2 cellular contexts compared by ENCODE assay signal in the genomic region with DNA sequence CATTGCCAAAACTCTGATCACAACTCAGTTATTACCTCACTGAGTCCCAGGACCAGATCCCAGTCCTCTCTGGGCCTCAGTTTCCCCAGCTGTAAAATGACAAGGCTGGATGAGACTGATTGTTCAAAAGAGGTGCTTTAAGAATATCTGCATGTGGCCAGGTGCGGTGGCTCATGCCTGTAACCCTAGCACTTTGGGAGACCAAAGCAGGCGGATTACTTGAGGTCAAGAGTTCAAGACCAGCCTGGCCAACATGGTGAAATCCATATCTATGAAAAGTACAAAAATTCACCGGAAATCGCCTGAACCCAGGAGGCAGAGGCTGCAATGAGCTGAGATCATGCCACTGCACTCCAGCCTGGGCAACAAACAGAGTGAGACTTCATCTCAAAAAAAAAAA.
TF ChIP-seq lines count a peak whose summit lies in the region.

No MANE protein-coding gene starts in this region.

TF ChIP-seq in GM12878, 131 proteins besides CTCF, POLR2A, EP300 and RAD21:
- TF ChIP-seq FOXM1 (IDR thresholded peaks at IDR 0.05; ENCODE audit: low read depth, low read length) (0 out of 2 replicates have a peak, but pooled peaks have one; percentile 16), FOS (IDR thresholded peaks at IDR 0.05; ENCODE audit: borderline replicate concordance, extremely low read depth, insufficient read length) (no peak)

TF ChIP-seq in HepG2, 621 proteins besides CTCF, POLR2A, EP300 and RAD21:
- TF ChIP-seq, protein P1, sequence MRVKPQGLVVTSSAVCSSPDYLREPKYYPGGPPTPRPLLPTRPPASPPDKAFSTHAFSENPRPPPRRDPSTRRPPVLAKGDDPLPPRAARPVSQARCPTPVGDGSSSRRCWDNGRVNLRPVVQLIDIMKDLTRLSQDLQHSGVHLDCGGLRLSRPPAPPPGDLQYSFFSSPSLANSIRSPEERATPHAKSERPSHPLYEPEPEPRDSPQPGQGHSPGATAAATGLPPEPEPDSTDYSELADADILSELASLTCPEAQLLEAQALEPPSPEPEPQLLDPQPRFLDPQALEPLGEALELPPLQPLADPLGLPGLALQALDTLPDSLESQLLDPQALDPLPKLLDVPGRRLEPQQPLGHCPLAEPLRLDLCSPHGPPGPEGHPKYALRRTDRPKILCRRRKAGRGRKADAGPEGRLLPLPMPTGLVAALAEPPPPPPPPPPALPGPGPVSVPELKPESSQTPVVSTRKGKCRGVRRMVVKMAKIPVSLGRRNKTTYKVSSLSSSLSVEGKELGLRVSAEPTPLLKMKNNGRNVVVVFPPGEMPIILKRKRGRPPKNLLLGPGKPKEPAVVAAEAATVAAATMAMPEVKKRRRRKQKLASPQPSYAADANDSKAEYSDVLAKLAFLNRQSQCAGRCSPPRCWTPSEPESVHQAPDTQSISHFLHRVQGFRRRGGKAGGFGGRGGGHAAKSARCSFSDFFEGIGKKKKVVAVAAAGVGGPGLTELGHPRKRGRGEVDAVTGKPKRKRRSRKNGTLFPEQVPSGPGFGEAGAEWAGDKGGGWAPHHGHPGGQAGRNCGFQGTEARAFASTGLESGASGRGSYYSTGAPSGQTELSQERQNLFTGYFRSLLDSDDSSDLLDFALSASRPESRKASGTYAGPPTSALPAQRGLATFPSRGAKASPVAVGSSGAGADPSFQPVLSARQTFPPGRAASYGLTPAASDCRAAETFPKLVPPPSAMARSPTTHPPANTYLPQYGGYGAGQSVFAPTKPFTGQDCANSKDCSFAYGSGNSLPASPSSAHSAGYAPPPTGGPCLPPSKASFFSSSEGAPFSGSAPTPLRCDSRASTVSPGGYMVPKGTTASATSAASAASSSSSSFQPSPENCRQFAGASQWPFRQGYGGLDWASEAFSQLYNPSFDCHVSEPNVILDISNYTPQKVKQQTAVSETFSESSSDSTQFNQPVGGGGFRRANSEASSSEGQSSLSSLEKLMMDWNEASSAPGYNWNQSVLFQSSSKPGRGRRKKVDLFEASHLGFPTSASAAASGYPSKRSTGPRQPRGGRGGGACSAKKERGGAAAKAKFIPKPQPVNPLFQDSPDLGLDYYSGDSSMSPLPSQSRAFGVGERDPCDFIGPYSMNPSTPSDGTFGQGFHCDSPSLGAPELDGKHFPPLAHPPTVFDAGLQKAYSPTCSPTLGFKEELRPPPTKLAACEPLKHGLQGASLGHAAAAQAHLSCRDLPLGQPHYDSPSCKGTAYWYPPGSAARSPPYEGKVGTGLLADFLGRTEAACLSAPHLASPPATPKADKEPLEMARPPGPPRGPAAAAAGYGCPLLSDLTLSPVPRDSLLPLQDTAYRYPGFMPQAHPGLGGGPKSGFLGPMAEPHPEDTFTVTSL (CRISPR knock-in tag; IDR thresholded peaks at IDR 0.05; ENCODE audit: borderline replicate concordance): no peak
- no peak for TF ChIP-seq ZNF790 (CRISPR knock-in tag; IDR thresholded peaks at IDR 0.05; ENCODE audit: borderline replicate concordance)
- TF ChIP-seq ZZZ3 (CRISPR knock-in tag; IDR thresholded peaks at IDR 0.05; ENCODE audit: borderline replicate concordance): no peak
- TF ChIP-seq ELF1 (CRISPR knock-in tag; IDR thresholded peaks at IDR 0.05): no peak
- TF ChIP-seq, protein P2, sequence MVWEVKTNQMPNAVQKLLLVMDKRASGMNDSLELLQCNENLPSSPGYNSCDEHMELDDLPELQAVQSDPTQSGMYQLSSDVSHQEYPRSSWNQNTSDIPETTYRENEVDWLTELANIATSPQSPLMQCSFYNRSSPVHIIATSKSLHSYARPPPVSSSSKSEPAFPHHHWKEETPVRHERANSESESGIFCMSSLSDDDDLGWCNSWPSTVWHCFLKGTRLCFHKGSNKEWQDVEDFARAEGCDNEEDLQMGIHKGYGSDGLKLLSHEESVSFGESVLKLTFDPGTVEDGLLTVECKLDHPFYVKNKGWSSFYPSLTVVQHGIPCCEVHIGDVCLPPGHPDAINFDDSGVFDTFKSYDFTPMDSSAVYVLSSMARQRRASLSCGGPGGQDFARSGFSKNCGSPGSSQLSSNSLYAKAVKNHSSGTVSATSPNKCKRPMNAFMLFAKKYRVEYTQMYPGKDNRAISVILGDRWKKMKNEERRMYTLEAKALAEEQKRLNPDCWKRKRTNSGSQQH (CRISPR knock-in tag; IDR thresholded peaks at IDR 0.05; ENCODE audit: low read depth): no peak
- no peak for TF ChIP-seq ZKSCAN8 (CRISPR knock-in tag; IDR thresholded peaks at IDR 0.05; ENCODE audit: borderline replicate concordance)
- TF ChIP-seq MBD4 (IDR thresholded peaks at IDR 0.05; ENCODE audit: borderline replicate concordance, low read length): no peak
- TF ChIP-seq ATF2 (CRISPR knock-in tag; IDR thresholded peaks at IDR 0.05): no peak
- no peak for TF ChIP-seq TBL1XR1 (IDR thresholded peaks at IDR 0.05; ENCODE audit: borderline replicate concordance, low read length, partially characterized antibody)
- no peak for TF ChIP-seq NR2F1 (CRISPR knock-in tag; IDR thresholded peaks at IDR 0.05)
- TF ChIP-seq SOX5 (CRISPR knock-in tag; IDR thresholded peaks at IDR 0.05; ENCODE audit: borderline replicate concordance): no peak
- TF ChIP-seq REXO4 (CRISPR knock-in tag; IDR thresholded peaks at IDR 0.05; ENCODE audit: borderline replicate concordance): no peak
- no peak for TF ChIP-seq SRF (IDR thresholded peaks at IDR 0.05; ENCODE audit: low read depth, low read length)
- no peak for TF ChIP-seq REST (IDR thresholded peaks at IDR 0.05; ENCODE audit: borderline replicate concordance in 1 of 2, low read depth in 1 of 2, low read length in 2 of 2)
- TF ChIP-seq, protein P3, sequence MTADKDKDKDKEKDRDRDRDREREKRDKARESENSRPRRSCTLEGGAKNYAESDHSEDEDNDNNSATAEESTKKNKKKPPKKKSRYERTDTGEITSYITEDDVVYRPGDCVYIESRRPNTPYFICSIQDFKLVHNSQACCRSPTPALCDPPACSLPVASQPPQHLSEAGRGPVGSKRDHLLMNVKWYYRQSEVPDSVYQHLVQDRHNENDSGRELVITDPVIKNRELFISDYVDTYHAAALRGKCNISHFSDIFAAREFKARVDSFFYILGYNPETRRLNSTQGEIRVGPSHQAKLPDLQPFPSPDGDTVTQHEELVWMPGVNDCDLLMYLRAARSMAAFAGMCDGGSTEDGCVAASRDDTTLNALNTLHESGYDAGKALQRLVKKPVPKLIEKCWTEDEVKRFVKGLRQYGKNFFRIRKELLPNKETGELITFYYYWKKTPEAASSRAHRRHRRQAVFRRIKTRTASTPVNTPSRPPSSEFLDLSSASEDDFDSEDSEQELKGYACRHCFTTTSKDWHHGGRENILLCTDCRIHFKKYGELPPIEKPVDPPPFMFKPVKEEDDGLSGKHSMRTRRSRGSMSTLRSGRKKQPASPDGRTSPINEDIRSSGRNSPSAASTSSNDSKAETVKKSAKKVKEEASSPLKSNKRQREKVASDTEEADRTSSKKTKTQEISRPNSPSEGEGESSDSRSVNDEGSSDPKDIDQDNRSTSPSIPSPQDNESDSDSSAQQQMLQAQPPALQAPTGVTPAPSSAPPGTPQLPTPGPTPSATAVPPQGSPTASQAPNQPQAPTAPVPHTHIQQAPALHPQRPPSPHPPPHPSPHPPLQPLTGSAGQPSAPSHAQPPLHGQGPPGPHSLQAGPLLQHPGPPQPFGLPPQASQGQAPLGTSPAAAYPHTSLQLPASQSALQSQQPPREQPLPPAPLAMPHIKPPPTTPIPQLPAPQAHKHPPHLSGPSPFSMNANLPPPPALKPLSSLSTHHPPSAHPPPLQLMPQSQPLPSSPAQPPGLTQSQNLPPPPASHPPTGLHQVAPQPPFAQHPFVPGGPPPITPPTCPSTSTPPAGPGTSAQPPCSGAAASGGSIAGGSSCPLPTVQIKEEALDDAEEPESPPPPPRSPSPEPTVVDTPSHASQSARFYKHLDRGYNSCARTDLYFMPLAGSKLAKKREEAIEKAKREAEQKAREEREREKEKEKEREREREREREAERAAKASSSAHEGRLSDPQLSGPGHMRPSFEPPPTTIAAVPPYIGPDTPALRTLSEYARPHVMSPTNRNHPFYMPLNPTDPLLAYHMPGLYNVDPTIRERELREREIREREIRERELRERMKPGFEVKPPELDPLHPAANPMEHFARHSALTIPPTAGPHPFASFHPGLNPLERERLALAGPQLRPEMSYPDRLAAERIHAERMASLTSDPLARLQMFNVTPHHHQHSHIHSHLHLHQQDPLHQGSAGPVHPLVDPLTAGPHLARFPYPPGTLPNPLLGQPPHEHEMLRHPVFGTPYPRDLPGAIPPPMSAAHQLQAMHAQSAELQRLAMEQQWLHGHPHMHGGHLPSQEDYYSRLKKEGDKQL (CRISPR knock-in tag; IDR thresholded peaks at IDR 0.05; ENCODE audit: low read depth): no peak
- TF ChIP-seq HNRNPL (IDR thresholded peaks at IDR 0.05; ENCODE audit: low read depth, low read length): no peak
- TF ChIP-seq, protein P4, sequence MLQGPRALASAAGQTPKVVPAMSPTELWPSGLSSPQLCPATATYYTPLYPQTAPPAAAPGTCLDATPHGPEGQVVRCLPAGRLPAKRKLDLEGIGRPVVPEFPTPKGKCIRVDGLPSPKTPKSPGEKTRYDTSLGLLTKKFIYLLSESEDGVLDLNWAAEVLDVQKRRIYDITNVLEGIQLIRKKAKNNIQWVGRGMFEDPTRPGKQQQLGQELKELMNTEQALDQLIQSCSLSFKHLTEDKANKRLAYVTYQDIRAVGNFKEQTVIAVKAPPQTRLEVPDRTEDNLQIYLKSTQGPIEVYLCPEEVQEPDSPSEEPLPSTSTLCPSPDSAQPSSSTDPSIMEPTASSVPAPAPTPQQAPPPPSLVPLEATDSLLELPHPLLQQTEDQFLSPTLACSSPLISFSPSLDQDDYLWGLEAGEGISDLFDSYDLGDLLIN (CRISPR knock-in tag; IDR thresholded peaks at IDR 0.05; ENCODE audit: borderline replicate concordance): no peak
- no peak for TF ChIP-seq THAP7 (CRISPR knock-in tag; IDR thresholded peaks at IDR 0.05)
